38 cellular contexts compared by ENCODE assay signal in the genomic region with DNA sequence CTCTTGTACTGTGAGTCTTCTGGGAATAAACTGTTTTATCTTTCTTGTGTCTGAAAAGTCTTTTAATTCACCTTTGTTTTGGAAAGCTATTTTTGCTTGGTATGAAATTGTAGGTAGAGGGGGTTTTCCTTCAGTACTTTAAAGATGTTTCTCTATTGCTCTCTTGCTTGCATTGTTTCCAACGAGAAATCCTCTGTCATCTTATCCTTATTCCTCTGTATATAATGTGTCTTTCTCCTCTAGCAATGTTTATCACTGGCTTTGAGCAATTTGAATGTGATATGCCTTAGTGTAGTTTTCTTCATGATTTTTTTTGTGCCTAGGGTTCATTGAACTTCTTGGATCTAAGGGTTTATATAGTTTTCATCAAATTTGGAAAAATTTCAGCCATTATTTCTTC.
"Had no signal": no experiment of that assay in that cellular context is flagged by ENCODE, and none has a peak within 500 bp of the region (broad histone marks: within the 10 kb centered on the region; RNA-seq: fewer than 3 reads in every experiment).

No MANE protein-coding gene starts in this region.

- H3K27ac Mint-ChIP-seq: activated CD4-positive, alpha-beta memory T cell treated with anti-CD3 and anti-CD28 coated beads, Interleukin-2, amount 10 ng/mL, durations not matched to agents 7 days and 5 days; activated CD4-positive, alpha-beta T cell treated with anti-CD3 and anti-CD28 coated beads for 36 hours; activated CD4-positive, alpha-beta T cell treated with anti-CD3 and anti-CD28 coated beads, Interleukin-2, amount 10 ng/mL, durations not matched to agents 7 days and 5 days; activated CD8-positive, alpha-beta memory T cell treated with anti-CD3 and anti-CD28 coated beads, Interleukin-2, amount 10 ng/mL, durations not matched to agents 7 days and 5 days; activated CD8-positive, alpha-beta T cell treated with anti-CD3 and anti-CD28 coated beads, Interleukin-2, amount 10 ng/mL, durations not matched to agents 7 days and 5 days; activated naive CD4-positive, alpha-beta T cell treated with anti-CD3 and anti-CD28 coated beads, Interleukin-2, amount 10 ng/mL, durations not matched to agents 7 days and 5 days; activated naive CD4-positive, alpha-beta T cell treated with anti-CD3 and anti-CD28 coated beads, Interleukin-2, amount 50 U/mL, for 24 hours; activated naive CD8-positive, alpha-beta T cell; activated naive CD8-positive, alpha-beta T cell treated with anti-CD3 and anti-CD28 coated beads, Interleukin-2, amount 10 ng/mL, durations not matched to agents 7 days and 5 days; activated naive CD8-positive, alpha-beta T cell treated with anti-CD3 and anti-CD28 coated beads, Interleukin-2, amount 50 U/mL, for 24 hours; activated T-cell treated with anti-CD3 and anti-CD28 coated beads, Interleukin-2, amount 50 U/mL, for 24 hours; activated T-helper 2 cell treated with anti-CD3 and anti-CD28 coated beads, Interferon-gamma antibody, Interleukin-2, Interleukin-4, amounts not matched to agents 10 μg/mL and 5 μg/mL and 100 μg/mL, durations not matched to agents 14 hours and 24 hours and 36 hours; T-helper 1 cell treated with Interleukin-12 subunit alpha and Interleukin-12 subunit beta and Interleukin-4 antibody, amounts not matched to agents 30 μg/mL and 1 μg/mL, for 36 hours; T-helper 2 cell treated with Interferon-gamma antibody and Interleukin-4, amounts not matched to agents 5 μg/mL and 100 μg/mL, for 36 hours had no signal

- FAIRE-seq: astrocyte, TTC549 had no signal

- DNase-seq: activated CD4-positive, alpha-beta memory T cell treated with anti-CD3 and anti-CD28 coated beads, Interleukin-2, amount 10 ng/mL, durations not matched to agents 7 days and 5 days; activated CD4-positive, alpha-beta T cell treated with anti-CD3 and anti-CD28 coated beads for 1 hour; activated CD4-positive, alpha-beta T cell treated with anti-CD3 and anti-CD28 coated beads for 36 hours; activated CD4-positive, alpha-beta T cell treated with anti-CD3 and anti-CD28 coated beads for 48 hours; activated CD4-positive, alpha-beta T cell treated with anti-CD3 and anti-CD28 coated beads, Interleukin-2, amount 10 ng/mL, durations not matched to agents 7 days and 5 days; activated CD4-positive, alpha-beta T cell treated with anti-CD3 and anti-CD28 coated beads, Interleukin-2, amount 50 U/mL, for 48 hours; activated CD4-positive, CD25-positive, alpha-beta regulatory T cell; activated CD8-positive, alpha-beta memory T cell treated with anti-CD3 and anti-CD28 coated beads for 24 hours; activated CD8-positive, alpha-beta memory T cell treated with anti-CD3 and anti-CD28 coated beads, Interleukin-2, amount 10 ng/mL, durations not matched to agents 7 days and 5 days; activated CD8-positive, alpha-beta memory T cell treated with anti-CD3 and anti-CD28 coated beads, Interleukin-2, amount 50 U/mL, for 48 hours; activated CD8-positive, alpha-beta T cell treated with anti-CD3 and anti-CD28 coated beads, Interleukin-2, amount 10 ng/mL, durations not matched to agents 7 days and 5 days; activated effector memory CD4-positive, alpha-beta T cell treated with Interleukin-2 at 50 U/mL for 16 hours; activated gamma-delta T cell; activated naive CD4-positive, alpha-beta T cell treated with anti-CD3 and anti-CD28 coated beads, Interleukin-2, amount 10 ng/mL, durations not matched to agents 7 days and 5 days; activated naive CD4-positive, alpha-beta T cell treated with Interleukin-2 at 50 U/mL for 16 hours; activated naive CD8-positive, alpha-beta T cell treated with anti-CD3 and anti-CD28 coated beads, Interleukin-2, amount 10 ng/mL, durations not matched to agents 7 days and 5 days; activated naive CD8-positive, alpha-beta T cell treated with anti-CD3 and anti-CD28 coated beads, Interleukin-2, amount 50 U/mL, for 24 hours; activated T-cell treated with anti-CD3 and anti-CD28 coated beads, Interleukin-2, amount 50 U/mL, for 24 hours; activated T-cell treated with anti-CD3 and anti-CD28 coated beads, Interleukin-2, amount 50 U/mL, for 48 hours; adrenal gland; amniotic stem cell; aorta; body of pancreas; brain microvascular endothelial cell; central memory CD4-positive, alpha-beta T cell; T-helper 1 cell; T-helper 2 cell; T-helper 9 cell had no signal

- H3K27me3 Mint-ChIP-seq: activated CD4-positive, alpha-beta T cell treated with anti-CD3 and anti-CD28 coated beads for 36 hours; activated naive CD4-positive, alpha-beta T cell treated with anti-CD3 and anti-CD28 coated beads, Interleukin-2, amount 50 U/mL, for 24 hours; activated naive CD8-positive, alpha-beta T cell; activated naive CD8-positive, alpha-beta T cell treated with anti-CD3 and anti-CD28 coated beads, Interleukin-2, amount 50 U/mL, for 24 hours; activated T-cell treated with anti-CD3 and anti-CD28 coated beads, Interleukin-2, amount 50 U/mL, for 24 hours had no signal

- H3K4me1 ChIP-seq: adrenal gland, body of pancreas, breast epithelium had no signal

- H3K27me3 ChIP-seq: adrenal gland, body of pancreas, brain microvascular endothelial cell, breast epithelium had no signal

- H3K36me3 ChIP-seq: adrenal gland, brain microvascular endothelial cell, breast epithelium had no signal

- H3K4me3 Mint-ChIP-seq: activated CD4-positive, alpha-beta memory T cell treated with anti-CD3 and anti-CD28 coated beads, Interleukin-2, amount 10 ng/mL, durations not matched to agents 7 days and 5 days; activated CD4-positive, alpha-beta T cell treated with anti-CD3 and anti-CD28 coated beads for 36 hours; activated CD4-positive, alpha-beta T cell treated with anti-CD3 and anti-CD28 coated beads, Interleukin-2, amount 10 ng/mL, durations not matched to agents 7 days and 5 days; activated CD8-positive, alpha-beta memory T cell treated with anti-CD3 and anti-CD28 coated beads, Interleukin-2, amount 10 ng/mL, durations not matched to agents 7 days and 5 days; activated CD8-positive, alpha-beta T cell treated with anti-CD3 and anti-CD28 coated beads, Interleukin-2, amount 10 ng/mL, durations not matched to agents 7 days and 5 days; activated naive CD4-positive, alpha-beta T cell treated with anti-CD3 and anti-CD28 coated beads, Interleukin-2, amount 10 ng/mL, durations not matched to agents 7 days and 5 days; activated naive CD4-positive, alpha-beta T cell treated with anti-CD3 and anti-CD28 coated beads, Interleukin-2, amount 50 U/mL, for 24 hours; activated naive CD8-positive, alpha-beta T cell; activated naive CD8-positive, alpha-beta T cell treated with anti-CD3 and anti-CD28 coated beads, Interleukin-2, amount 10 ng/mL, durations not matched to agents 7 days and 5 days; activated naive CD8-positive, alpha-beta T cell treated with anti-CD3 and anti-CD28 coated beads, Interleukin-2, amount 50 U/mL, for 24 hours; activated T-cell treated with anti-CD3 and anti-CD28 coated beads, Interleukin-2, amount 50 U/mL, for 24 hours; T-helper 1 cell treated with Interleukin-12 subunit alpha and Interleukin-12 subunit beta and Interleukin-4 antibody, amounts not matched to agents 30 μg/mL and 1 μg/mL, for 36 hours; T-helper 2 cell treated with Interferon-gamma antibody and Interleukin-4, amounts not matched to agents 5 μg/mL and 100 μg/mL, for 36 hours had no signal

- H3K4me3 ChIP-seq: adrenal gland, body of pancreas, breast epithelium had no signal

- ATAC-seq: activated CD4-positive, alpha-beta T cell treated with anti-CD3 and anti-CD28 coated beads for 36 hours; activated CD4-positive, CD25-positive, alpha-beta regulatory T cell treated with anti-CD3 and anti-CD28 coated beads, Interleukin-2, amount 50 U/mL, for 24 hours; activated CD8-positive, alpha-beta memory T cell treated with anti-CD3 and anti-CD28 coated beads, Interleukin-2, amount 10 ng/mL, durations not matched to agents 7 days and 5 days; activated CD8-positive, alpha-beta T cell treated with anti-CD3 and anti-CD28 coated beads, Interleukin-2, amount 10 ng/mL, durations not matched to agents 7 days and 5 days; activated naive CD8-positive, alpha-beta T cell treated with anti-CD3 and anti-CD28 coated beads, Interleukin-2, amount 50 U/mL, for 24 hours; body of pancreas had no signal

- H3K27ac ChIP-seq: adrenal gland, body of pancreas, brain microvascular endothelial cell, breast epithelium, VCaP had no signal

- H3K4me1 Mint-ChIP-seq: activated CD4-positive, alpha-beta memory T cell treated with anti-CD3 and anti-CD28 coated beads, Interleukin-2, amount 10 ng/mL, durations not matched to agents 7 days and 5 days; activated CD4-positive, alpha-beta T cell treated with anti-CD3 and anti-CD28 coated beads for 36 hours; activated CD4-positive, alpha-beta T cell treated with anti-CD3 and anti-CD28 coated beads, Interleukin-2, amount 10 ng/mL, durations not matched to agents 7 days and 5 days; activated CD8-positive, alpha-beta memory T cell treated with anti-CD3 and anti-CD28 coated beads, Interleukin-2, amount 10 ng/mL, durations not matched to agents 7 days and 5 days; activated naive CD4-positive, alpha-beta T cell treated with anti-CD3 and anti-CD28 coated beads, Interleukin-2, amount 10 ng/mL, durations not matched to agents 7 days and 5 days; activated naive CD4-positive, alpha-beta T cell treated with anti-CD3 and anti-CD28 coated beads, Interleukin-2, amount 50 U/mL, for 24 hours; activated naive CD8-positive, alpha-beta T cell treated with anti-CD3 and anti-CD28 coated beads, Interleukin-2, amount 10 ng/mL, durations not matched to agents 7 days and 5 days had no signal

- H3K9me3 ChIP-seq: adrenal gland had no signal
